2 cellular contexts compared by ENCODE assay signal in the genomic region with DNA sequence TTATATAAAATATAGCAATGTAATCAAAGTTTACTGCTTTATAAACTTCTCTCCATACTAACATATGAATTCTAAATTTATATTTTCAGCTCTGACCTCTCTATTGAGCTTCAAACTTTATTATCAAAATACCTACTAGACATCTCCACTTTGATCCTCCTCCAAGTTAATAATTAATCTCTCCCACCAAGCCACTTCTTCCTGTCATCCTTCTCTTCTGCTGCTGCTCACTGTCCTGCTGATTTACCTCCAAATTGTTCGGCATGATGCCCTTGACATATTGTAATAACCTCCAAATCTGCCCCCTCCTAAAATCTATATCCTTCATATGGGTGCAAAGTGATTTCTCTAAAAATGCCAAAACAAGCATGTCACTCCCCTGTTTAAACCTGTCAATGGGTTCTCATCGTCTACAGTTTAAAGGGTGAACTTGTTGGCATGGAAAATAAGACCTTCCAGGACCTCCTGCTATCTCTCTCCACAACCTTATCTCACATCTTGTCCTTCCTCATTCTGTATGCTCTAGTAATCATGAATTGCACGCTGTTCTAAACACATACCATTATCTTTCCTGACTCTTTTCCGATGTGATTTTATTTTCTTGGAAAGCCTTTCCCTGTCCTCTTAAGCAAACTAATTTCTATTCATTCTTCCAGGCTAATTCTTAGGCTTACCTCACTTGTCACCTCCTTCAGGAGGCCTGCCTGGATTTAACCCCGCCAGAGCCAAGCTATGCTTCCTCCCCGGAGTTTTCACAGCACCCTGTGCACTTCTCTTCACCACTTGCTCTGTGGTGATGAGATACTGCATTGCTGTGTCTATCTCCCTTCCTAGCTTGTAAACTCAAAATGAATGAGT.
TF ChIP-seq lines count a peak whose summit lies in the region.

No MANE protein-coding gene starts in this region.

TF ChIP-seq in SK-N-SH, 30 proteins besides CTCF, POLR2A, EP300 and RAD21 (continued from another document):
- TF ChIP-seq, protein P1, sequence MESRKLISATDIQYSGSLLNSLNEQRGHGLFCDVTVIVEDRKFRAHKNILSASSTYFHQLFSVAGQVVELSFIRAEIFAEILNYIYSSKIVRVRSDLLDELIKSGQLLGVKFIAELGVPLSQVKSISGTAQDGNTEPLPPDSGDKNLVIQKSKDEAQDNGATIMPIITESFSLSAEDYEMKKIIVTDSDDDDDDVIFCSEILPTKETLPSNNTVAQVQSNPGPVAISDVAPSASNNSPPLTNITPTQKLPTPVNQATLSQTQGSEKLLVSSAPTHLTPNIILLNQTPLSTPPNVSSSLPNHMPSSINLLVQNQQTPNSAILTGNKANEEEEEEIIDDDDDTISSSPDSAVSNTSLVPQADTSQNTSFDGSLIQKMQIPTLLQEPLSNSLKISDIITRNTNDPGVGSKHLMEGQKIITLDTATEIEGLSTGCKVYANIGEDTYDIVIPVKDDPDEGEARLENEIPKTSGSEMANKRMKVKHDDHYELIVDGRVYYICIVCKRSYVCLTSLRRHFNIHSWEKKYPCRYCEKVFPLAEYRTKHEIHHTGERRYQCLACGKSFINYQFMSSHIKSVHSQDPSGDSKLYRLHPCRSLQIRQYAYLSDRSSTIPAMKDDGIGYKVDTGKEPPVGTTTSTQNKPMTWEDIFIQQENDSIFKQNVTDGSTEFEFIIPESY (IDR thresholded peaks at IDR 0.05; ENCODE audit: borderline replicate concordance, low read depth), result no peak
- TF ChIP-seq YY1 (IDR thresholded peaks at IDR 0.05; ENCODE audit: low read depth), result no peak
- TF ChIP-seq GATA2 (CRISPR knock-in tag; IDR thresholded peaks at IDR 0.05), result peak; percentile 57; the same call in 1 of the 2 replicates
- TF ChIP-seq TCF12 (IDR thresholded peaks at IDR 0.05), result peak; percentile 19; the same call in 1 of the 2 replicates
- no peak for TF ChIP-seq CHD2 (IDR thresholded peaks at IDR 0.05; ENCODE audit: low read length, partially characterized antibody)
- TF ChIP-seq FOSL2 (IDR thresholded peaks at IDR 0.05; ENCODE audit: borderline replicate concordance, low read depth), result no peak
- TF ChIP-seq MEF2A (IDR thresholded peaks at IDR 0.05; ENCODE audit: borderline replicate concordance, low read depth), result no peak
- TF ChIP-seq, protein P2, sequence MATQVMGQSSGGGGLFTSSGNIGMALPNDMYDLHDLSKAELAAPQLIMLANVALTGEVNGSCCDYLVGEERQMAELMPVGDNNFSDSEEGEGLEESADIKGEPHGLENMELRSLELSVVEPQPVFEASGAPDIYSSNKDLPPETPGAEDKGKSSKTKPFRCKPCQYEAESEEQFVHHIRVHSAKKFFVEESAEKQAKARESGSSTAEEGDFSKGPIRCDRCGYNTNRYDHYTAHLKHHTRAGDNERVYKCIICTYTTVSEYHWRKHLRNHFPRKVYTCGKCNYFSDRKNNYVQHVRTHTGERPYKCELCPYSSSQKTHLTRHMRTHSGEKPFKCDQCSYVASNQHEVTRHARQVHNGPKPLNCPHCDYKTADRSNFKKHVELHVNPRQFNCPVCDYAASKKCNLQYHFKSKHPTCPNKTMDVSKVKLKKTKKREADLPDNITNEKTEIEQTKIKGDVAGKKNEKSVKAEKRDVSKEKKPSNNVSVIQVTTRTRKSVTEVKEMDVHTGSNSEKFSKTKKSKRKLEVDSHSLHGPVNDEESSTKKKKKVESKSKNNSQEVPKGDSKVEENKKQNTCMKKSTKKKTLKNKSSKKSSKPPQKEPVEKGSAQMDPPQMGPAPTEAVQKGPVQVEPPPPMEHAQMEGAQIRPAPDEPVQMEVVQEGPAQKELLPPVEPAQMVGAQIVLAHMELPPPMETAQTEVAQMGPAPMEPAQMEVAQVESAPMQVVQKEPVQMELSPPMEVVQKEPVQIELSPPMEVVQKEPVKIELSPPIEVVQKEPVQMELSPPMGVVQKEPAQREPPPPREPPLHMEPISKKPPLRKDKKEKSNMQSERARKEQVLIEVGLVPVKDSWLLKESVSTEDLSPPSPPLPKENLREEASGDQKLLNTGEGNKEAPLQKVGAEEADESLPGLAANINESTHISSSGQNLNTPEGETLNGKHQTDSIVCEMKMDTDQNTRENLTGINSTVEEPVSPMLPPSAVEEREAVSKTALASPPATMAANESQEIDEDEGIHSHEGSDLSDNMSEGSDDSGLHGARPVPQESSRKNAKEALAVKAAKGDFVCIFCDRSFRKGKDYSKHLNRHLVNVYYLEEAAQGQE (IDR thresholded peaks at IDR 0.05; ENCODE audit: low read depth, low read length), result no peak

TF ChIP-seq in SK-N-SH treated with all-trans-retinoic acid at 6 μM for 48 hours, 23 proteins besides CTCF, POLR2A, EP300 and RAD21 (continued from another document):
- TF ChIP-seq, protein P3, sequence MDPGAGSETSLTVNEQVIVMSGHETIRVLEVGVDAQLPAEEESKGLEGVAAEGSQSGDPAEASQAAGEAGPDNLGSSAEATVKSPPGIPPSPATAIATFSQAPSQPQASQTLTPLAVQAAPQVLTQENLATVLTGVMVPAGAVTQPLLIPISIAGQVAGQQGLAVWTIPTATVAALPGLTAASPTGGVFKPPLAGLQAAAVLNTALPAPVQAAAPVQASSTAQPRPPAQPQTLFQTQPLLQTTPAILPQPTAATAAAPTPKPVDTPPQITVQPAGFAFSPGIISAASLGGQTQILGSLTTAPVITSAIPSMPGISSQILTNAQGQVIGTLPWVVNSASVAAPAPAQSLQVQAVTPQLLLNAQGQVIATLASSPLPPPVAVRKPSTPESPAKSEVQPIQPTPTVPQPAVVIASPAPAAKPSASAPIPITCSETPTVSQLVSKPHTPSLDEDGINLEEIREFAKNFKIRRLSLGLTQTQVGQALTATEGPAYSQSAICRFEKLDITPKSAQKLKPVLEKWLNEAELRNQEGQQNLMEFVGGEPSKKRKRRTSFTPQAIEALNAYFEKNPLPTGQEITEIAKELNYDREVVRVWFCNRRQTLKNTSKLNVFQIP (CRISPR knock-in tag; IDR thresholded peaks at IDR 0.05; ENCODE audit: borderline replicate concordance, low read depth), result no peak
- TF ChIP-seq, protein P4, sequence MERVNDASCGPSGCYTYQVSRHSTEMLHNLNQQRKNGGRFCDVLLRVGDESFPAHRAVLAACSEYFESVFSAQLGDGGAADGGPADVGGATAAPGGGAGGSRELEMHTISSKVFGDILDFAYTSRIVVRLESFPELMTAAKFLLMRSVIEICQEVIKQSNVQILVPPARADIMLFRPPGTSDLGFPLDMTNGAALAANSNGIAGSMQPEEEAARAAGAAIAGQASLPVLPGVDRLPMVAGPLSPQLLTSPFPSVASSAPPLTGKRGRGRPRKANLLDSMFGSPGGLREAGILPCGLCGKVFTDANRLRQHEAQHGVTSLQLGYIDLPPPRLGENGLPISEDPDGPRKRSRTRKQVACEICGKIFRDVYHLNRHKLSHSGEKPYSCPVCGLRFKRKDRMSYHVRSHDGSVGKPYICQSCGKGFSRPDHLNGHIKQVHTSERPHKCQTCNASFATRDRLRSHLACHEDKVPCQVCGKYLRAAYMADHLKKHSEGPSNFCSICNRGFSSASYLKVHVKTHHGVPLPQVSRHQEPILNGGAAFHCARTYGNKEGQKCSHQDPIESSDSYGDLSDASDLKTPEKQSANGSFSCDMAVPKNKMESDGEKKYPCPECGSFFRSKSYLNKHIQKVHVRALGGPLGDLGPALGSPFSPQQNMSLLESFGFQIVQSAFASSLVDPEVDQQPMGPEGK (CRISPR knock-in tag; IDR thresholded peaks at IDR 0.05; ENCODE audit: borderline replicate concordance), result no peak
